31 cellular contexts compared by ENCODE assay signal in genomic region chr7:22288212-22288611, GRCh38.
"Had no signal": no experiment of that assay in that cellular context is flagged by ENCODE, and none has a peak within 500 bp of the region (broad histone marks: within the 10 kb centered on the region; RNA-seq: fewer than 3 reads in every experiment).

No MANE protein-coding gene starts in this region.

- H3K4me1 Mint-ChIP-seq: stimulated activated memory B cell treated with anti-CD40 and anti-IgM and Interleukin-4, amounts not matched to agents 10 μg/mL and 1 μg/mL and 100 μg/mL, for 72 hours had no signal

- H3K36me3 Mint-ChIP-seq: natural killer cell; neural progenitor cell; stimulated activated memory B cell treated with anti-CD40 and anti-IgM and Interleukin-4, amounts not matched to agents 10 μg/mL and 1 μg/mL and 100 μg/mL, for 72 hours; type B pancreatic cell had no signal

- H3K27me3 ChIP-seq: neural progenitor cell, ovary, right lobe of liver, sigmoid colon, spleen, suprapubic skin, testis, tibial artery, transverse colon, upper lobe of right lung, uterus had no signal

- H3K27ac Mint-ChIP-seq: natural killer cell; nephron; neural progenitor cell; progenitor cell of endocrine pancreas; stimulated activated memory B cell treated with anti-CD40 and anti-IgM and Interleukin-4, amounts not matched to agents 10 μg/mL and 1 μg/mL and 100 μg/mL, for 72 hours; stimulated activated naive CD8-positive, alpha-beta T cell treated with anti-CD3 and anti-CD28 coated beads, Interleukin-15, amount 100 ng/mL, for 72 hours; type B pancreatic cell had no signal

- H3K27ac ChIP-seq: neural progenitor cell, ovary, parathyroid adenoma, psoas muscle, right lobe of liver, sigmoid colon, spleen, suprapubic skin, testis, tibial artery, transverse colon, upper lobe of right lung, uterus had no signal

- H3K4me3 ChIP-seq: neural progenitor cell, ovary, psoas muscle, right lobe of liver, sigmoid colon, spleen, suprapubic skin, testis, tibial artery, transverse colon, upper lobe of right lung, uterus had no signal

- H3K4me3 Mint-ChIP-seq: natural killer cell; nephron; neural progenitor cell; stimulated activated memory B cell treated with anti-CD40 and anti-IgM and Interleukin-4, amounts not matched to agents 10 μg/mL and 1 μg/mL and 100 μg/mL, for 72 hours; stimulated activated naive CD8-positive, alpha-beta T cell treated with anti-CD3 and anti-CD28 coated beads, Interleukin-15, amount 100 ng/mL, for 72 hours; type B pancreatic cell had no signal

- DNase-seq: natural killer cell; occipital lobe; ovary; posterior cingulate gyrus; psoas muscle; right cardiac atrium; right lobe of liver; sigmoid colon; small intestine; spleen; stimulated activated CD4-positive, alpha-beta T cell treated with anti-CD3 and anti-CD28 coated beads, Interleukin-12 subunit alpha, Interleukin-12 subunit beta, amount 100 ng/mL, for 4 hours; stimulated activated CD4-positive, alpha-beta T cell treated with anti-CD3 and anti-CD28 coated beads, Interleukin-1b, Interleukin-23, amount 100 ng/mL, for 48 hours; stimulated activated CD4-positive, alpha-beta T cell treated with anti-CD3 and anti-CD28 coated beads, Interleukin-4, amount 100 ng/mL, for 1 hour; stimulated activated CD4-positive, alpha-beta T cell treated with anti-CD3 and anti-CD28 coated beads, Interleukin-4, amount 100 ng/mL, for 4 hours; stimulated activated CD8-positive, alpha-beta memory T cell treated with anti-CD3 and anti-CD28 coated beads, Interleukin-4, amount 100 ng/mL, for 48 hours; stimulated activated naive CD4-positive, alpha-beta T cell; stimulated activated naive CD8-positive, alpha-beta T cell treated with anti-CD3 and anti-CD28 coated beads, Interleukin-15, amount 100 ng/mL, for 72 hours; stimulated activated naive CD8-positive, alpha-beta T cell treated with anti-CD3 and anti-CD28 coated beads, Interleukin-15, Interleukin-2, amounts not matched to agents 100 U/mL and 50 U/mL, for 24 hours; substantia nigra; testis; tibial artery; transverse colon; upper lobe of right lung; uterus had no signal

- H3K9me3 Mint-ChIP-seq: natural killer cell; nephron; neural progenitor cell; stimulated activated memory B cell treated with anti-CD40 and anti-IgM and Interleukin-4, amounts not matched to agents 10 μg/mL and 1 μg/mL and 100 μg/mL, for 72 hours; stimulated activated naive CD8-positive, alpha-beta T cell treated with anti-CD3 and anti-CD28 coated beads, Interleukin-15, amount 100 ng/mL, for 72 hours; type B pancreatic cell had no signal

- H3K36me3 ChIP-seq: neural progenitor cell, ovary, sigmoid colon, tibial artery, transverse colon, upper lobe of right lung, uterus had no signal

- H3K4me2 ChIP-seq: neural progenitor cell had no signal

- H3K27me3 Mint-ChIP-seq: progenitor cell of endocrine pancreas; stimulated activated memory B cell treated with anti-CD40 and anti-IgM and Interleukin-4, amounts not matched to agents 10 μg/mL and 1 μg/mL and 100 μg/mL, for 72 hours; type B pancreatic cell had no signal

- H3K4me1 ChIP-seq: psoas muscle, right lobe of liver, sigmoid colon, spleen, suprapubic skin, tibial artery, transverse colon, upper lobe of right lung, uterus had no signal

- H3K9me3 ChIP-seq: ovary, psoas muscle, right lobe of liver, sigmoid colon, spleen, suprapubic skin, testis, tibial artery, transverse colon, upper lobe of right lung, uterus had no signal
